Comparison of ENCODE assay signal across 29 cellular contexts in genomic region chrX:104013158-104013557, GRCh38. TPM values are rescaled to one million over a fixed set of nuclear protein-coding genes. Genes with fewer than 3 reads are reported as not detected.
"Had no signal": no experiment of that assay in that cellular context is flagged by ENCODE, and none has a peak within 500 bp of the region (broad histone marks: within the 10 kb centered on the region; RNA-seq: fewer than 3 reads in every experiment).

No MANE protein-coding gene starts in this region.

- H3K9me3 ChIP-seq: suprapubic skin, testis, thoracic aorta, thyroid gland, tibial artery, transverse colon, upper lobe of left lung, upper lobe of right lung, uterus, vagina had no signal

- H3K4me1 ChIP-seq: stomach, suprapubic skin, testis, thyroid gland, tibial artery, tibial nerve, transverse colon, upper lobe of left lung, upper lobe of right lung, uterus, vagina had no signal

- H3K27ac ChIP-seq: stomach, suprapubic skin, testis, thoracic aorta, thyroid gland, tibial artery, tibial nerve, transverse colon, upper lobe of left lung, upper lobe of right lung, uterus, vagina had no signal

- H3K36me3 ChIP-seq: stomach, suprapubic skin, thoracic aorta, thyroid gland, tibial artery, tibial nerve, transverse colon, upper lobe of left lung, upper lobe of right lung, uterus, vagina had no signal

- DNase-seq: stimulated activated CD4-positive, alpha-beta T cell treated with anti-CD3 and anti-CD28 coated beads, Interleukin-2, amount 100 ng/mL, for 48 hours; stimulated activated CD4-positive, alpha-beta T cell treated with anti-CD3 and anti-CD28 coated beads, Interleukin-4, amount 100 ng/mL, for 1 hour; stimulated activated CD4-positive, alpha-beta T cell treated with anti-CD3 and anti-CD28 coated beads, Interleukin-4, amount 100 ng/mL, for 24 hours; stimulated activated CD4-positive, alpha-beta T cell treated with anti-CD3 and anti-CD28 coated beads, Interleukin-4, amount 100 ng/mL, for 4 hours; stimulated activated CD8-positive, alpha-beta memory T cell treated with anti-CD3 and anti-CD28 coated beads, Interleukin-4, amount 100 ng/mL, for 48 hours; stimulated activated naive B cell treated with anti-CD40 and anti-IgM and Interleukin-4, amounts not matched to agents 10 μg/mL and 1 μg/mL and 100 μg/mL, for 72 hours; stimulated activated naive CD4-positive, alpha-beta T cell; stimulated activated naive CD4-positive, alpha-beta T cell treated with Interleukin-2 at 50 U/mL for 16 hours; stimulated activated naive CD8-positive, alpha-beta T cell treated with anti-CD3 and anti-CD28 coated beads, Interleukin-15, amount 100 ng/mL, for 72 hours; stimulated activated naive CD8-positive, alpha-beta T cell treated with anti-CD3 and anti-CD28 coated beads, Interleukin-15, Interleukin-2, amounts not matched to agents 100 U/mL and 50 U/mL, for 24 hours; stomach; substantia nigra; thyroid gland; tibial artery; transverse colon; trophoblast cell; upper lobe of right lung; uterus had no signal

- H3K27me3 ChIP-seq: suprapubic skin, testis, thyroid gland, tibial artery, transverse colon, upper lobe of left lung, upper lobe of right lung, uterus, vagina had no signal

- H3K4me3 ChIP-seq: stomach, suprapubic skin, thoracic aorta, thyroid gland, tibial artery, tibial nerve, transverse colon, upper lobe of left lung, upper lobe of right lung, uterus, vagina had no signal

RNA-seq across cellular contexts. Expression of gene H2BW1, which starts 0.3 kb away (rescaled TPM):
- total RNA-seq: stomach, subcutaneous adipose tissue, suprapubic skin, temporal lobe, thoracic aorta, thyroid gland, tibial nerve, transverse colon, upper lobe of left lung, upper lobe of right lung, ureter, urinary bladder, uterus, vagina had no signal
- polyA plus RNA-seq: stomach, thymus, urinary bladder had no signal

RNA-seq across cellular contexts. Expression of gene H2BW2, which starts 26.6 kb away (rescaled TPM):
- total RNA-seq: stomach, subcutaneous adipose tissue, suprapubic skin, temporal lobe, thoracic aorta, thyroid gland, tibial nerve, transverse colon, upper lobe of left lung, upper lobe of right lung, urinary bladder, uterus, vagina had no signal
- polyA plus RNA-seq: stomach, thymus, urinary bladder had no signal
